12 cellular contexts compared by ENCODE assay signal in the genomic region with DNA sequence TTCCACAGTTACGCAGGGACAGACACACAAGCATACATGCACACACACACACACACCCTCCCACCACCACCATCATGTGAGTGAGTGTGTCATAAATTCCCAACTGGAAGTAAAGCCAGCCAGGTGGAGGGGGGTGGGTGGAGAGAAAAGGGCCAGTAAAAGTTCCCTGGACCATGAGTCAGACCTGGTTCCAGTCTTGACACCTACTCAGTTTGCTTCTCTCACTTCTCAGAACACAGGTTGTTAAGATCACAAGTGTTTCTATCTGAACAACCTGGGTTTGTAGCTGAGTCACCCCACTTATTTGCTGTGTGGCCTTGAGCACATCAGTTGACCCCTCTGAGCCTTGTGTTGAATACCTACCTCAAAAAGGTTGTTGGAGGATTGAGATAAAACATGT. TPM values are rescaled to one million over a fixed set of nuclear protein-coding genes. Genes with fewer than 3 reads are reported as not detected.
DNase-seq lines count a peak whose midpoint lies in the region; ATAC-seq and TF ChIP-seq lines count a peak whose summit lies in the region.
"Had no signal": no experiment of that assay in that cellular context is flagged by ENCODE, and none has a peak within 500 bp of the region (broad histone marks: within the 10 kb centered on the region; RNA-seq: fewer than 3 reads in every experiment).

No MANE protein-coding gene starts in this region.

- CTCF ChIA-PET in GM10248 (lab: Yijun Ruan, JAX), result interaction anchor here (1.2 to 1.5 kb wide), 2 partner anchors 10 to 59 kb away, joined by 3 to 5 read pairs; partner anchors contain the start of gene EPHA10

- no peak for DNase-seq in activated CD4-positive, alpha-beta T cell treated with anti-CD3 and anti-CD28 coated beads, Interleukin-2, amount 10 ng/mL, durations not matched to agents 24 days and 14 days
- no peak for DNase-seq in activated CD4-positive, alpha-beta T cell treated with anti-CD3 and anti-CD28 coated beads for 1 hour
- DNase-seq in GM10248 (ENCODE audit: extremely low spot score) (peak; percentile 55), RWPE2 (ENCODE audit: low spot score) (no peak), left colon (no peak), NCI-H2107 treated with DMSO at 0.1 percent for 48 hours (lab: John Stamatoyannopoulos, UW; ENCODE audit: unreplicated experiment) (no peak), NCI-H1417 treated with DMSO at 0.1 percent for 48 hours (lab: John Stamatoyannopoulos, UW) (no peak), NCI-H524 treated with DMSO at 0.1 percent for 48 hours (lab: John Stamatoyannopoulos, UW) (no peak)

- H3K36me3 Mint-ChIP-seq in activated CD4-positive, alpha-beta T cell treated with anti-CD3 and anti-CD28 coated beads, Interleukin-2, amount 10 ng/mL, durations not matched to agents 24 days and 14 days (ENCODE audit: low read depth), result no peaks in the 10 kb centered on the region

- H3K4me1 Mint-ChIP-seq in activated CD4-positive, alpha-beta T cell treated with anti-CD3 and anti-CD28 coated beads, Interleukin-2, amount 10 ng/mL, durations not matched to agents 24 days and 14 days, result peaks cover 15% of the 10 kb centered on the region

- intact Hi-C loops in activated CD4-positive, alpha-beta T cell treated with anti-CD3 and anti-CD28 coated beads, Interleukin-2, amount 10 ng/mL, durations not matched to agents 24 days and 14 days (cut with micrococcal nuclease), result loop anchor here (2.0 kb wide), 1 partner anchor 64 kb away; a partner anchor contains a TSS
- intact Hi-C loops in left colon (cut with DNase I, micrococcal nuclease), result no loop called here

- H3K4me1 ChIP-seq in RWPE2 (ENCODE audit: insufficient read depth, poor library complexity, severe bottlenecking), result no peaks in the 10 kb centered on the region
- H3K4me1 ChIP-seq: SJSA1 had no signal

- no peak overlapping the region for H3K27ac ChIP-seq in RWPE2 (ENCODE audit: poor library complexity, severe bottlenecking)
- H3K27ac ChIP-seq: SJSA1, tibial nerve had no signal

- POLR2A ChIA-PET in GM10248 (lab: Yijun Ruan, JAX), result no interaction called here

- peak overlapping the region; percentile 20 for H3K27ac Mint-ChIP-seq in activated CD4-positive, alpha-beta T cell treated with anti-CD3 and anti-CD28 coated beads, Interleukin-2, amount 10 ng/mL, durations not matched to agents 24 days and 14 days

- ATAC-seq in RWPE2 (ENCODE audit: low read depth) (peak; percentile 55), left colon (peak; percentile 28)

- H3K27me3 ChIP-seq in RWPE2 (ENCODE audit: insufficient read depth, poor library complexity, severe bottlenecking), result peaks cover 52% of the 10 kb centered on the region

- H3K4me3 Mint-ChIP-seq in activated CD4-positive, alpha-beta T cell treated with anti-CD3 and anti-CD28 coated beads, Interleukin-2, amount 10 ng/mL, durations not matched to agents 24 days and 14 days, result no peak overlapping the region

- TF ChIP-seq CTCF in GM10248 (IDR thresholded peaks at IDR 0.05; ENCODE audit: control extremely low read depth, extremely low read depth, low read depth, missing control alignments) (no peak), RWPE2 (IDR thresholded peaks at IDR 0.05; ENCODE audit: poor library complexity, severe bottlenecking) (no peak)

- H3K9me3 ChIP-seq in RWPE2 (ENCODE audit: severe bottlenecking), result no peaks in the 10 kb centered on the region
- H3K9me3 ChIP-seq: SJSA1, tibial nerve had no signal

- H3K4me3 ChIP-seq in RWPE2 (ENCODE audit: severe bottlenecking), result no peak overlapping the region
- H3K4me3 ChIP-seq: dorsolateral prefrontal cortex, SJSA1, tibial nerve had no signal

- H3K36me3 ChIP-seq in RWPE2 (ENCODE audit: low read depth), result no peaks in the 10 kb centered on the region
- H3K36me3 ChIP-seq: SJSA1, tibial nerve had no signal

- H3K9me3 Mint-ChIP-seq in activated CD4-positive, alpha-beta T cell treated with anti-CD3 and anti-CD28 coated beads, Interleukin-2, amount 10 ng/mL, durations not matched to agents 24 days and 14 days, result no peaks in the 10 kb centered on the region

- peaks cover 32% of the 10 kb centered on the region for H3K27me3 Mint-ChIP-seq in activated CD4-positive, alpha-beta T cell treated with anti-CD3 and anti-CD28 coated beads, Interleukin-2, amount 10 ng/mL, durations not matched to agents 24 days and 14 days

RNA-seq across cellular contexts. Expression of gene EPHA10, which starts 9.6 kb away (rescaled TPM):
- 0.21 and 0.31 TPM in 2 replicates for total RNA-seq in activated CD4-positive, alpha-beta T cell treated with anti-CD3 and anti-CD28 coated beads, Interleukin-2, amount 10 ng/mL, durations not matched to agents 24 days and 14 days
- 10 to 100 TPM; 49.2 to 62.5 TPM for total RNA-seq in left colon
- total RNA-seq: lung microvascular endothelial cell, SJSA1 had no signal

RNA-seq across cellular contexts. Expression of gene MANEAL, which starts 38.4 kb away (rescaled TPM):
- total RNA-seq in activated CD4-positive, alpha-beta T cell treated with anti-CD3 and anti-CD28 coated beads, Interleukin-2, amount 10 ng/mL, durations not matched to agents 24 days and 14 days, result 2.7 and 3.1 TPM in 2 replicates
- total RNA-seq in left colon, result 1 to 10 TPM; 7.0 to 7.6 TPM

RNA-seq across cellular contexts. Expression of gene C1orf122, which starts 52.3 kb away (rescaled TPM):
- 26.4 and 26.7 TPM in 2 replicates for total RNA-seq in activated CD4-positive, alpha-beta T cell treated with anti-CD3 and anti-CD28 coated beads, Interleukin-2, amount 10 ng/mL, durations not matched to agents 24 days and 14 days
- 10 to 100 TPM; 36.7 to 43.7 TPM for total RNA-seq in left colon

RNA-seq across cellular contexts. Expression of gene YRDC, which starts 52.7 kb away (rescaled TPM):
- total RNA-seq in activated CD4-positive, alpha-beta T cell treated with anti-CD3 and anti-CD28 coated beads, Interleukin-2, amount 10 ng/mL, durations not matched to agents 24 days and 14 days, result 69.9 and 76.1 TPM in 2 replicates
- total RNA-seq in left colon, result 10 to 100 TPM; 12.3 to 15.1 TPM

Comparison
In these comparisons a context has a peak if more than half of its experiments do, and no peak if none do; other contexts are left out.
1. RNA of gene EPHA10, which starts 9.6 kb away (total RNA-seq): 49.2 to 62.5 TPM in left colon; 0.21 to 0.31 TPM in activated CD4-positive, alpha-beta T cell treated with anti-CD3 and anti-CD28 coated beads, Interleukin-2, amount 10 ng/mL, durations not matched to agents 24 days and 14 days; every median in the first group is over 10 times any median in the second.